ENCODE assay signal across 8 cellular contexts in the genomic region with DNA sequence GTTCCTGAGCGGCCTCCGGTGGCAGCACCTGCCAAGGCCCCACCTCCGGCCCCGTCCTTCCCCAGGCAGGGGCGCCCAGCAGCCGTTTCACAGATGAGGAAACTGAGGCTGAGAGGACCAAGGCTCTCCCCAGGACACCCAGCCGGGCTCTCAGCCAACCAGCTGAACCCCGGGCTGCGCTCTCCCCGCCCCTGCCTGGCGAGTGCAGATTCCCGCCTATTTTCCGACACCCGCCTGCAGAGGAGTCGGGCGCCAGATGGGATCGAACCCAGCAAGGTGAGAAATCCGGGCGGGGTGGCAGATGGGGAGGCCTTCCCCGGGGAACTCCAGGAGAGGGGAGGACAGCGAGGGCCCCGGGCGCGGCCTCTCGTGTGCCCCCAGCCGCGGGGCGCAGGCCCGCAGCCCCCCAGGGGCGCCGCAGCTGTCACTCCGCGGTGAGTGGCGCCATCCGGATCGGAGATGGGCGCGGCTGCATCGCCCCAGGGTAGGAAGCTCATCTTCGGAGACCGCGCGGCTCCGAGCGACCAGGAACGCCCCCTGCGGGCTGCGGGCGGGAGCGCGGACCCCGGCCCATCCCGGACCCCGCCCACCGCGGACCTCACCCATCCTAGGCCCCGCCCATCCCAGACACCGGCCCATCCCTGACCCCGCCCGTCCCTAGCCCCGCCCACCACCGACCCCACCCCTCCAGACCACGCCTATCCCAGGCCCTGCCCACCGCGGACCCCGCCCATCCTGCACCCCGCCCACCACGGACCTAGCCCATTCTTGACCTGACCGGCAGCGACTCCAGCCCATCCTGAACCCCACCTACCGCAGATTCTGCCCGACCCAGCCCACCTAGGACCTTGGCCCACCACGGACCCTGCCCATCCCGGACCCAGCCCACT.
A peak's percentile ranks its signal among the peaks of the same experiment; 100 is the strongest.
DNase-seq lines count a peak whose midpoint lies in the region; ATAC-seq, FAIRE-seq and TF ChIP-seq lines count a peak whose summit lies in the region.

No MANE protein-coding gene starts in this region.

- 8 to 9% methylated on average over 16 to 17 of the region's 74 CpGs for WGBS in thyroid gland, 2 donors

- ATAC-seq in upper lobe of right lung (peak; percentile 7), GM21825 (IDR thresholded peaks at IDR 0.05; ENCODE audit: unreplicated experiment) (no peak)

- H3K36me3 ChIP-seq in upper lobe of right lung (no peaks in the 10 kb centered on the region), thyroid gland (no peaks in the 10 kb centered on the region)

- H3K4me3 Mint-ChIP-seq in HFFc6, result no peak overlapping the region
- H3K4me3 Mint-ChIP-seq in T-helper 2 cell treated with Interferon-gamma antibody and Interleukin-4, amounts not matched to agents 5 μg/mL and 100 μg/mL, for 36 hours, result peak overlapping the region; percentile 40

- 0 out of 2 replicates have a peak, but pooled peaks cover 4% of the 10 kb centered on the region for H3K36me3 Mint-ChIP-seq in HFFc6 (ENCODE audit: low read depth)
- no peaks in the 10 kb centered on the region for H3K36me3 Mint-ChIP-seq in T-helper 2 cell treated with Interferon-gamma antibody and Interleukin-4, amounts not matched to agents 5 μg/mL and 100 μg/mL, for 36 hours (ENCODE audit: low read depth)

- peaks cover 7% of the 10 kb centered on the region; the same call in 1 of the 2 replicates for H3K9me3 Mint-ChIP-seq in HFFc6
- no peaks in the 10 kb centered on the region for H3K9me3 Mint-ChIP-seq in T-helper 2 cell treated with Interferon-gamma antibody and Interleukin-4, amounts not matched to agents 5 μg/mL and 100 μg/mL, for 36 hours

- H3K4me1 Mint-ChIP-seq in HFFc6 (ENCODE audit: low read depth), result peaks cover 9% of the 10 kb centered on the region
- peaks cover 3% of the 10 kb centered on the region for H3K4me1 Mint-ChIP-seq in T-helper 2 cell treated with Interferon-gamma antibody and Interleukin-4, amounts not matched to agents 5 μg/mL and 100 μg/mL, for 36 hours (ENCODE audit: low read depth)

- H3K4me3 ChIP-seq in iPS-11a (ENCODE audit: low read depth, low read length) (peak overlapping the region; percentile 8), upper lobe of right lung (no peak overlapping the region), thyroid gland (replicated peaks in 1 of 3) (no peak overlapping the region)

- H3K4me1 ChIP-seq in upper lobe of right lung (no peaks in the 10 kb centered on the region), thyroid gland (no peaks in the 10 kb centered on the region)

- intact Hi-C loops in upper lobe of right lung (cut with DNase I), result no loop called here
- intact Hi-C loops in thyroid gland (cut with DNase I), result no loop called here

- peaks cover 53% of the 10 kb centered on the region for H3K27me3 Mint-ChIP-seq in HFFc6 (ENCODE audit: insufficient read depth)
- H3K27me3 Mint-ChIP-seq in T-helper 2 cell treated with Interferon-gamma antibody and Interleukin-4, amounts not matched to agents 5 μg/mL and 100 μg/mL, for 36 hours (ENCODE audit: low read depth), result peaks cover 31% of the 10 kb centered on the region

- no peak overlapping the region for H3K27ac Mint-ChIP-seq in HFFc6
- H3K27ac Mint-ChIP-seq in T-helper 2 cell treated with Interferon-gamma antibody and Interleukin-4, amounts not matched to agents 5 μg/mL and 100 μg/mL, for 36 hours, result no peak overlapping the region

- H3K27ac ChIP-seq in upper lobe of right lung (no peak overlapping the region), thyroid gland (no peak overlapping the region)

- no peak for FAIRE-seq in D721Med (lab: Jason Lieb, UNC)

- H3K27me3 ChIP-seq in upper lobe of right lung (peaks cover 71% of the 10 kb centered on the region), thyroid gland (peaks cover 13% of the 10 kb centered on the region)

- TF ChIP-seq POLR2A in thyroid gland (IDR thresholded peaks at IDR 0.05), result no peak

- TF ChIP-seq CTCF in D721Med (IDR thresholded peaks at IDR 0.05; ENCODE audit: insufficient read depth, missing control alignments) (peak; percentile 53), HFFc6 (IDR thresholded peaks at IDR 0.05) (peak; percentile 52), upper lobe of right lung (IDR thresholded peaks at IDR 0.05) (no peak), thyroid gland (IDR thresholded peaks at IDR 0.05) (no peak)

- peak; percentile 97 for DNase-seq in D721Med (ENCODE audit: insufficient read length, low spot score)
- no peak for DNase-seq in HFFc6
- DNase-seq in T-helper 2 cell treated with Interferon-gamma antibody and Interleukin-4, amounts not matched to agents 5 μg/mL and 100 μg/mL, for 36 hours (ENCODE audit: low spot score), result peak; percentile 10
- DNase-seq in upper lobe of right lung, result no peak
- DNase-seq in thyroid gland, result no peak
- no peak for DNase-seq in CD1c-positive myeloid dendritic cell (ENCODE audit: extremely low spot score)

- no peaks in the 10 kb centered on the region for H3K9me3 ChIP-seq in upper lobe of right lung
- H3K9me3 ChIP-seq in thyroid gland, result no peaks in the 10 kb centered on the region

Comparison
In these comparisons a context has a peak if more than half of its experiments do, and no peak if none do; other contexts are left out.
1. DNase-seq: peak in D721Med (single experiment) and T-helper 2 cell treated with Interferon-gamma antibody and Interleukin-4, amounts not matched to agents 5 μg/mL and 100 μg/mL, for 36 hours (single experiment); none in HFFc6 (single experiment), upper lobe of right lung (single experiment), thyroid gland (0 of 2) and CD1c-positive myeloid dendritic cell (single experiment).
2. CTCF ChIP-seq: peak in D721Med (single experiment) and HFFc6 (single experiment); none in upper lobe of right lung (single experiment) and thyroid gland (0 of 6).